15 cellular contexts compared by ENCODE assay signal in genomic region chr14:50806241-50806933, GRCh38.
"Had no signal": no experiment of that assay in that cellular context is flagged by ENCODE, and none has a peak within 500 bp of the region (broad histone marks: within the 10 kb centered on the region; RNA-seq: fewer than 3 reads in every experiment).

No MANE protein-coding gene starts in this region.

- DNase-seq: activated CD4-positive, alpha-beta memory T cell treated with anti-CD3 and anti-CD28 coated beads for 36 hours; activated naive CD8-positive, alpha-beta T cell treated with anti-CD3 and anti-CD28 coated beads, Interleukin-2, amount 50 U/mL, for 24 hours; activated T-cell treated with anti-CD3 and anti-CD28 coated beads, Interleukin-2, amount 50 U/mL, for 48 hours; hippocampal formation; lower lobe of right lung; midbrain; naive thymus-derived CD8-positive, alpha-beta T cell; occipital lobe; right lobe of liver; spleen; T-helper 1 cell; testis had no signal

- H3K4me3 ChIP-seq: lower lobe of right lung, right lobe of liver, spleen, testis had no signal

- H3K27ac ChIP-seq: lower lobe of right lung, right lobe of liver, spleen, testis, VCaP had no signal

- ATAC-seq: activated naive CD8-positive, alpha-beta T cell treated with anti-CD3 and anti-CD28 coated beads, Interleukin-2, amount 50 U/mL, for 24 hours; lower lobe of right lung; naive thymus-derived CD8-positive, alpha-beta T cell; right lobe of liver had no signal

- H3K4me1 ChIP-seq: right lobe of liver had no signal

- H3K9me3 ChIP-seq: lower lobe of right lung, right lobe of liver, spleen, testis had no signal

- H3K36me3 ChIP-seq: right lobe of liver had no signal

- H3K9me3 Mint-ChIP-seq: activated CD4-positive, alpha-beta memory T cell treated with anti-CD3 and anti-CD28 coated beads for 36 hours; activated naive CD8-positive, alpha-beta T cell treated with anti-CD3 and anti-CD28 coated beads, Interleukin-2, amount 50 U/mL, for 24 hours; naive thymus-derived CD8-positive, alpha-beta T cell; stimulated activated naive CD8-positive, alpha-beta T cell treated with anti-CD3 and anti-CD28 coated beads, Interleukin-15, Interleukin-2, amounts not matched to agents 100 ng/mL and 50 ng/mL, for 24 hours had no signal

- H3K27me3 Mint-ChIP-seq: activated CD4-positive, alpha-beta memory T cell treated with anti-CD3 and anti-CD28 coated beads for 36 hours; activated naive CD8-positive, alpha-beta T cell treated with anti-CD3 and anti-CD28 coated beads, Interleukin-2, amount 50 U/mL, for 24 hours; naive thymus-derived CD8-positive, alpha-beta T cell; progenitor cell of endocrine pancreas; stimulated activated naive CD8-positive, alpha-beta T cell treated with anti-CD3 and anti-CD28 coated beads, Interleukin-15, Interleukin-2, amounts not matched to agents 100 ng/mL and 50 ng/mL, for 24 hours had no signal

- H3K4me3 Mint-ChIP-seq: activated CD4-positive, alpha-beta memory T cell treated with anti-CD3 and anti-CD28 coated beads for 36 hours; activated naive CD8-positive, alpha-beta T cell treated with anti-CD3 and anti-CD28 coated beads, Interleukin-2, amount 50 U/mL, for 24 hours; naive thymus-derived CD8-positive, alpha-beta T cell; stimulated activated naive CD8-positive, alpha-beta T cell treated with anti-CD3 and anti-CD28 coated beads, Interleukin-15, Interleukin-2, amounts not matched to agents 100 ng/mL and 50 ng/mL, for 24 hours had no signal

- H3K27ac Mint-ChIP-seq: activated CD4-positive, alpha-beta memory T cell treated with anti-CD3 and anti-CD28 coated beads for 36 hours; activated naive CD8-positive, alpha-beta T cell treated with anti-CD3 and anti-CD28 coated beads, Interleukin-2, amount 50 U/mL, for 24 hours; progenitor cell of endocrine pancreas; stimulated activated naive CD8-positive, alpha-beta T cell treated with anti-CD3 and anti-CD28 coated beads, Interleukin-15, Interleukin-2, amounts not matched to agents 100 ng/mL and 50 ng/mL, for 24 hours had no signal

- H3K27me3 ChIP-seq: right lobe of liver, spleen, testis had no signal
